10 cellular contexts compared by ENCODE assay signal in the genomic region with DNA sequence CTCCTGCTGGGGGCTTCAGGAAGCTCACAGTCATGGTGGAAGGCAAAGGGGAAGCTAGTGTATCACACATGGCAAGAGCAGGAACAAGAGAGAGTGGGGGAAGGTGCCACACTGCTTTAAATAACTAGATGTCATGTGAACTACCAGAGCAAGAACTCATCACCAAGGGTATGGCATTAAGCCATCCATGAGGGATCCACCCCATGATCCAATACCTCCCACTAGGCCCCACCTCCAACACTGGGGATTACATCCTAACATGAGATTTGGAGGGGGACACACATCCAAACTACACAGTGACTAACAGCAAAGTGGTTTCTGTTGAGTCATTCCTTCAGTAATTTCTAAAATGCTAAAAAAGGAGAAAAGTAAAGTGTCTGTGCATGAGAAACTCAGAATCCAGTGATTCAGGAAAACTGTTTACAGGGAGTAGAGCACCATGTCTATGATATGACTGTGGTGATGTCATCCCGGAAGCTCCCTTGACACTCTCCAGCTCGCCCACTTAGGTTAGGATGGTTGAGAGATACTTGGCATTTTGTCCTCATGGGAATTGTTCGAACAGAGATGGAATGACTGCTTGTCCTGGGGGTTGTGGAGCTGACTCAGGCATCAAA. TPM values are rescaled to one million over a fixed set of nuclear protein-coding genes. Genes with fewer than 3 reads are reported as not detected.
DNase-seq lines count a peak whose midpoint lies in the region; TF ChIP-seq lines count a peak whose summit lies in the region.
"Had no signal": no experiment of that assay in that cellular context is flagged by ENCODE, and none has a peak within 500 bp of the region (broad histone marks: within the 10 kb centered on the region; RNA-seq: fewer than 3 reads in every experiment).

No MANE protein-coding gene starts in this region.

- H2BK120ac ChIP-seq in mesenchymal stem cell (ENCODE audit: low read depth, low read length): no peak overlapping the region

- H3K4me3 ChIP-seq in BJ (ENCODE audit: low read depth, low read length) (no peak overlapping the region), brain microvascular endothelial cell (ENCODE audit: low read depth, low read length) (no peak overlapping the region), mesenchymal stem cell (ENCODE audit: insufficient read depth in 1 of 2, low read depth in 1 of 2, low read length in 2 of 2) (peak overlapping the region in 1 of 2 experiments; percentile 56)
- H3K4me3 ChIP-seq: PC-9 had no signal

- H3K27ac ChIP-seq in brain microvascular endothelial cell: peak overlapping the region; percentile 99
- peak overlapping the region; percentile 86 for H3K27ac ChIP-seq in mesenchymal stem cell (ENCODE audit: low read length, poor library complexity, severe bottlenecking)
- H3K27ac ChIP-seq: PC-9 had no signal

- DNase-seq in BJ (ENCODE audit: low read depth): peak; percentile 90
- peak; percentile 97 for DNase-seq in HCEC 1CT
- DNase-seq in brain microvascular endothelial cell: peak; percentile 96
- DNase-seq in mesenchymal stem cell: peak; percentile 98
- no peak for DNase-seq in DMS153 treated with DMSO at 0.1 percent for 48 hours (lab: John Stamatoyannopoulos, UW; ENCODE audit: unreplicated experiment)
- DNase-seq in activated CD4-positive, CD25-positive, alpha-beta regulatory T cell (lab: John Stamatoyannopoulos, UW): no peak
- DNase-seq in HuH-7 (ENCODE audit: low spot score): no peak
- DNase-seq: activated CD4-positive, alpha-beta T cell treated with anti-CD3 and anti-CD28 coated beads, Interleukin-2, amount 10 ng/mL, durations not matched to agents 7 days and 5 days; NCI-H1417; PC-9 had no signal

- H3K79me1 ChIP-seq in mesenchymal stem cell (replicated peaks; ENCODE audit: low read length, poor library complexity, severe bottlenecking): peaks cover 2% of the 10 kb centered on the region

- H3K4me2 ChIP-seq in mesenchymal stem cell (ENCODE audit: low read length, poor library complexity, severe bottlenecking): no peak overlapping the region
- H3K4me2 ChIP-seq: PC-9 had no signal

- POLR2A ChIA-PET in BJ (lab: Charles Lee): no interaction called here

- in situ Hi-C loops in brain microvascular endothelial cell (cut with HindIII; ENCODE audit: low pct_ligation_motif_present, low sequenced_read_pairs): no loop called here

- peak overlapping the region; percentile 57 for H2AFZ ChIP-seq in mesenchymal stem cell (ENCODE audit: low read depth, low read length)
- H2AFZ ChIP-seq: PC-9 had no signal

- H3K9me3 ChIP-seq in mesenchymal stem cell (ENCODE audit: control insufficient read depth, low read length): peaks cover 20% of the 10 kb centered on the region

- no peak overlapping the region for H3K23ac ChIP-seq in mesenchymal stem cell (ENCODE audit: low read length in 2 of 2)

- no peaks in the 10 kb centered on the region for H3K27me3 ChIP-seq in BJ (ENCODE audit: control insufficient read depth, insufficient read depth, low read length)
- H3K27me3 ChIP-seq in brain microvascular endothelial cell (replicated peaks): no peaks in the 10 kb centered on the region
- no peaks in the 10 kb centered on the region for H3K27me3 ChIP-seq in mesenchymal stem cell (ENCODE audit: control insufficient read depth in 1 of 2, insufficient read depth in 1 of 2, low read length in 2 of 2)

- peak overlapping the region in 1 of 2 experiments; percentile 53 for H3K4ac ChIP-seq in mesenchymal stem cell (ENCODE audit: low read depth in 1 of 2, low read length in 2 of 2)

- H2BK15ac ChIP-seq in mesenchymal stem cell (ENCODE audit: low read depth, poor library complexity, severe bottlenecking): no peak overlapping the region

- H3K18ac ChIP-seq in mesenchymal stem cell (ENCODE audit: low read depth in 1 of 2, low read length in 2 of 2): peak overlapping the region in 1 of 2 experiments; percentile 78

- no peak overlapping the region for H3K14ac ChIP-seq in mesenchymal stem cell (ENCODE audit: low read length in 2 of 2)

- peaks cover 3% of the 10 kb centered on the region for H3K4me1 ChIP-seq in mesenchymal stem cell (ENCODE audit: control insufficient read depth, insufficient read depth, low read depth, low read length)

- peak overlapping the region; percentile 51 for H2AK5ac ChIP-seq in mesenchymal stem cell (ENCODE audit: low read length, severe bottlenecking)

- TF ChIP-seq CTCF in BJ (IDR thresholded peaks at IDR 0.05; ENCODE audit: insufficient read depth, low read depth, low read length) (no peak), brain microvascular endothelial cell (IDR thresholded peaks at IDR 0.05; ENCODE audit: low read depth, low read length, missing control alignments) (no peak)

- CTCF ChIA-PET in BJ (lab: Yijun Ruan, JAX): interaction anchor here (0.8 kb wide), 1 partner anchor 37 kb away, joined by 4 read pairs; no protein-coding TSS in a partner anchor

- 9% methylated on average over 2 of the region's 3 CpGs for WGBS in mesenchymal stem cell

- H4K91ac ChIP-seq in mesenchymal stem cell (ENCODE audit: low read length): no peak overlapping the region

- no peak overlapping the region for H2BK5ac ChIP-seq in mesenchymal stem cell (ENCODE audit: low read depth, low read length, poor library complexity, severe bottlenecking)

- H3K9ac ChIP-seq in mesenchymal stem cell (ENCODE audit: low read length): peak overlapping the region; percentile 92

- H3K36me3 ChIP-seq in BJ (ENCODE audit: control insufficient read depth, insufficient read depth, low read length): peaks cover 4% of the 10 kb centered on the region
- H3K36me3 ChIP-seq in brain microvascular endothelial cell (replicated peaks): peaks cover 46% of the 10 kb centered on the region
- H3K36me3 ChIP-seq in mesenchymal stem cell (ENCODE audit: control insufficient read depth in 1 of 2, insufficient read depth in 2 of 2, low read depth in 1 of 2, low read length in 2 of 2): peaks cover 23 to 81% of the 10 kb centered on the region in 2 experiments

- H4K8ac ChIP-seq in mesenchymal stem cell (ENCODE audit: low read length): peak overlapping the region; percentile 87

- H2BK12ac ChIP-seq in mesenchymal stem cell (ENCODE audit: low read length in 2 of 2): no peak overlapping the region

RNA-seq across cellular contexts. Expression of gene CHD1L, which starts 50.3 kb away (rescaled TPM):
- polyA plus RNA-seq in BJ (2011; rRNA removed): 20.2 and 30.1 TPM in 2 replicates
- 9.5 and 12.1 TPM in 2 replicates for polyA minus RNA-seq in BJ (2011; rRNA and poly(A)+ RNA removed)
- 15.6 TPM for polyA plus RNA-seq in mesenchymal stem cell (2013, experiment 1 of 2)
- 15.9 TPM for polyA plus RNA-seq in mesenchymal stem cell (2013, experiment 2 of 2)

Comparison
In these comparisons a context has a peak if more than half of its experiments do, and no peak if none do; other contexts are left out.
1. DNase-seq: peak in BJ (single experiment), HCEC 1CT (single experiment), brain microvascular endothelial cell (single experiment) and mesenchymal stem cell (single experiment); none in DMS153 treated with DMSO at 0.1 percent for 48 hours (single experiment), activated CD4-positive, CD25-positive, alpha-beta regulatory T cell (0 of 4) and HuH-7 (single experiment).